9 cellular contexts compared by ENCODE assay signal in the genomic region with DNA sequence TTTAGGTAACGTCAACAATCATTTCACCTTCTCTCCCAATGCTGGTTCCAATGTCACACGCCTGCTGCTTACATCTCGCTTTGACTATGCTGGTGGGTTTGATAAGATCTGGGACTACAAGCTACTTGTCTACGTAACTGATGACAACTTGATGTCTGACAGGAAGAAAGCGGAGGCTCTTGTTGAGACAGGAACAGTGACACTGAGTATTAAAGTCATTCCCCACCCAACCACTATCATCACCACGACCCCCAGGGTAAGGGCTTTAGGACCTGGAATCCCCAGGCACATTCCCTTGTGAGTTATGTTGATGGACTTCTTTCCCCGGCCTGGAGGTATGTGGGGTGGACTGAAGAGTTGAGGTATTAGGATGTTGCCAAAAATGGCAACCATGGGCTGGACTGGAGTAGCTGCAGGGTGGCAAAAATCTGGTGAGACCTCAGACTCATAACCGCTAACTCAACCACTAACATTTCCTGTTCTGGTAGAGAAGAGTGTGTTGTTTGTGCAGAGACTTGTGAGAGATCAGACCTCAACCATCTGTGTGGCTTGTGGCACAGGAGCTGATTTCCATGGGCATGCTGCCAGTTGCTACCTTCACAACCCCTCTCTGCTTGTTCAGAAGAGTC. TPM values are rescaled to one million over a fixed set of nuclear protein-coding genes. Genes with fewer than 3 reads are reported as not detected.
DNase-seq lines count a peak whose midpoint lies in the region; ATAC-seq and TF ChIP-seq lines count a peak whose summit lies in the region.
"Had no signal": no experiment of that assay in that cellular context is flagged by ENCODE, and none has a peak within 500 bp of the region (broad histone marks: within the 10 kb centered on the region; RNA-seq: fewer than 3 reads in every experiment).

No MANE protein-coding gene starts in this region.

- H3K27ac ChIP-seq in breast epithelium = no peak overlapping the region
- H3K27ac ChIP-seq: epithelial cell of prostate had no signal

- H3K36me3 ChIP-seq in GM06990 (ENCODE audit: control insufficient read depth, insufficient read depth, low read length) (no peaks in the 10 kb centered on the region), breast epithelium (no peaks in the 10 kb centered on the region)

- H3K4me1 ChIP-seq in breast epithelium = no peaks in the 10 kb centered on the region

- H3K4me3 Mint-ChIP-seq in stimulated activated naive CD8-positive, alpha-beta T cell treated with anti-CD3 and anti-CD28 coated beads, Interleukin-15, Interleukin-2, amounts not matched to agents 100 ng/mL and 50 ng/mL, for 24 hours = peak overlapping the region; percentile 67

- peak overlapping the region; percentile 82 for H3K27ac Mint-ChIP-seq in stimulated activated naive CD8-positive, alpha-beta T cell treated with anti-CD3 and anti-CD28 coated beads, Interleukin-15, Interleukin-2, amounts not matched to agents 100 ng/mL and 50 ng/mL, for 24 hours

- TF ChIP-seq CTCF in GM06990 (IDR thresholded peaks at IDR 0.05; ENCODE audit: insufficient read depth, low read length, poor library complexity, severe bottlenecking) = no peak
- TF ChIP-seq CTCF in GM20000 (IDR thresholded peaks at IDR 0.05; ENCODE audit: extremely low read depth, missing control alignments) = no peak
- TF ChIP-seq CTCF in breast epithelium (IDR thresholded peaks at IDR 0.05) = no peak

- H3K4me3 ChIP-seq in GM06990 (replicated peaks; ENCODE audit: low read depth, low read length) (no peak overlapping the region), breast epithelium (no peak overlapping the region)

- peaks cover 8% of the 10 kb centered on the region for H3K27me3 Mint-ChIP-seq in stimulated activated naive CD8-positive, alpha-beta T cell treated with anti-CD3 and anti-CD28 coated beads, Interleukin-15, Interleukin-2, amounts not matched to agents 100 ng/mL and 50 ng/mL, for 24 hours

- H3K9me3 ChIP-seq in breast epithelium = no peaks in the 10 kb centered on the region

- DNase-seq in GM06990 (ENCODE audit: extremely low read depth, insufficient read length) = peak; percentile 34
- DNase-seq in T-helper 9 cell = peak; percentile 64
- peak; percentile 60 for DNase-seq in cerebellar cortex (ENCODE audit: low spot score)
- no peak for DNase-seq in globus pallidus (ENCODE audit: low spot score)
- no peak for DNase-seq in GM20000 (ENCODE audit: low spot score)
- DNase-seq in breast epithelium (ENCODE audit: low spot score in 2 of 2) = no peak

- no peaks in the 10 kb centered on the region for H3K36me3 Mint-ChIP-seq in stimulated activated naive CD8-positive, alpha-beta T cell treated with anti-CD3 and anti-CD28 coated beads, Interleukin-15, Interleukin-2, amounts not matched to agents 100 ng/mL and 50 ng/mL, for 24 hours (ENCODE audit: low read depth)

- TF ChIP-seq POLR2A in breast epithelium (IDR thresholded peaks at IDR 0.05) = no peak

- H3K4me1 Mint-ChIP-seq in stimulated activated naive CD8-positive, alpha-beta T cell treated with anti-CD3 and anti-CD28 coated beads, Interleukin-15, Interleukin-2, amounts not matched to agents 100 ng/mL and 50 ng/mL, for 24 hours (ENCODE audit: low read depth) = peaks cover 54% of the 10 kb centered on the region

- intact Hi-C loops in breast epithelium (cut with DNase I; ENCODE audit: low total_unique reads) = no loop called here

- H3K27me3 ChIP-seq in GM06990 (replicated peaks; ENCODE audit: control insufficient read depth, insufficient read depth, low read length) (no peaks in the 10 kb centered on the region; the same call in none of the 2 replicates), breast epithelium (no peaks in the 10 kb centered on the region)

- ATAC-seq in HG02973 (IDR thresholded peaks at IDR 0.05; ENCODE audit: unreplicated experiment) = peak; percentile 42

- no peaks in the 10 kb centered on the region for H3K9me3 Mint-ChIP-seq in stimulated activated naive CD8-positive, alpha-beta T cell treated with anti-CD3 and anti-CD28 coated beads, Interleukin-15, Interleukin-2, amounts not matched to agents 100 ng/mL and 50 ng/mL, for 24 hours

RNA-seq across cellular contexts. Expression of a gene that starts 59.2 kb away (rescaled TPM):
- total RNA-seq in breast epithelium = 1 to 10 TPM; 4.6 to 8.8 (median 6.4) TPM

Comparison
In these comparisons a context has a peak if more than half of its experiments do, and no peak if none do; other contexts are left out.
1. DNase-seq: peak in GM06990 (single experiment), T-helper 9 cell (single experiment) and cerebellar cortex (single experiment); none in globus pallidus (single experiment), GM20000 (single experiment) and breast epithelium (0 of 2).